ENCODE assay signal across 2 cellular contexts in the genomic region with DNA sequence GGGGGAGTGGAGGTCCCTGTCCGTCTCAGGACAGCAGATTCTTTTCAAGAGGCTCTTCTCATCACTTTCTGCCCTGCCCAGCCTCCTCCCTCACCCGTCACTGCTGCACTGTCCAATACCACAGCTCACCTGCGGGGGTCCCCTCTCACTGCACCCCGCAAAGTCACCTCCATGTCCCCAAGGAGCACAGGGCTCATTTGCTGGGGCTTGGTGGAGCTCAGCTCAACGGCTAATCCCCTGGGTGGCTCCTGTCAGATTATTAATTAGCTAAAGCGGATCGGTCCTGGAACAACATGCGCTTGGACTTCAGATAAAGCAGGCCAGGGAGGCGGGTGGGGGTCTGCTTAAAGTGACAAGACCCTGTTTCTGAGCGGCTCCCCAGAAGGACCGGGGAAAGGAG.
A peak's percentile ranks its signal among the peaks of the same experiment; 100 is the strongest.
TF ChIP-seq lines count a peak whose summit lies in the region.

No MANE protein-coding gene starts in this region.

TF ChIP-seq in HEK293, 187 proteins besides CTCF, POLR2A, EP300 and RAD21:
- TF ChIP-seq GLIS2 (tag by site-specific recombination; IDR thresholded peaks at IDR 0.05) (peak; percentile 30; the same call in 1 of the 2 replicates), ZNF112 (tag by site-specific recombination; IDR thresholded peaks at IDR 0.05) (no peak), ZNF24 (tag by site-specific recombination; IDR thresholded peaks at IDR 0.05) (no peak), ZNF768 (tag by site-specific recombination; IDR thresholded peaks at IDR 0.05) (no peak), ZNF114 (tag by site-specific recombination; IDR thresholded peaks at IDR 0.05) (no peak), GLI4 (tag by site-specific recombination; IDR thresholded peaks at IDR 0.05) (no peak), ZNF341 (tag by site-specific recombination; IDR thresholded peaks at IDR 0.05; ENCODE audit: low read depth) (peak; percentile 47; the same call in 1 of the 2 replicates)
- TF ChIP-seq, protein P1, sequence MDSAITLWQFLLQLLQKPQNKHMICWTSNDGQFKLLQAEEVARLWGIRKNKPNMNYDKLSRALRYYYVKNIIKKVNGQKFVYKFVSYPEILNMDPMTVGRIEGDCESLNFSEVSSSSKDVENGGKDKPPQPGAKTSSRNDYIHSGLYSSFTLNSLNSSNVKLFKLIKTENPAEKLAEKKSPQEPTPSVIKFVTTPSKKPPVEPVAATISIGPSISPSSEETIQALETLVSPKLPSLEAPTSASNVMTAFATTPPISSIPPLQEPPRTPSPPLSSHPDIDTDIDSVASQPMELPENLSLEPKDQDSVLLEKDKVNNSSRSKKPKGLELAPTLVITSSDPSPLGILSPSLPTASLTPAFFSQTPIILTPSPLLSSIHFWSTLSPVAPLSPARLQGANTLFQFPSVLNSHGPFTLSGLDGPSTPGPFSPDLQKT (IDR thresholded peaks at IDR 0.05; ENCODE audit: borderline replicate concordance, low read depth, low read length) = no peak
- TF ChIP-seq, protein P2, sequence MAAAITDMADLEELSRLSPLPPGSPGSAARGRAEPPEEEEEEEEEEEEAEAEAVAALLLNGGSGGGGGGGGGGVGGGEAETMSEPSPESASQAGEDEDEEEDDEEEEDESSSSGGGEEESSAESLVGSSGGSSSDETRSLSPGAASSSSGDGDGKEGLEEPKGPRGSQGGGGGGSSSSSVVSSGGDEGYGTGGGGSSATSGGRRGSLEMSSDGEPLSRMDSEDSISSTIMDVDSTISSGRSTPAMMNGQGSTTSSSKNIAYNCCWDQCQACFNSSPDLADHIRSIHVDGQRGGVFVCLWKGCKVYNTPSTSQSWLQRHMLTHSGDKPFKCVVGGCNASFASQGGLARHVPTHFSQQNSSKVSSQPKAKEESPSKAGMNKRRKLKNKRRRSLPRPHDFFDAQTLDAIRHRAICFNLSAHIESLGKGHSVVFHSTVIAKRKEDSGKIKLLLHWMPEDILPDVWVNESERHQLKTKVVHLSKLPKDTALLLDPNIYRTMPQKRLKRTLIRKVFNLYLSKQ (tag by site-specific recombination; IDR thresholded peaks at IDR 0.05; ENCODE audit: borderline replicate concordance) = no peak

TF ChIP-seq in H1, 55 proteins besides CTCF, POLR2A, EP300 and RAD21:
- TF ChIP-seq BACH1 (IDR thresholded peaks at IDR 0.05; ENCODE audit: low read length) = no peak
- TF ChIP-seq SAP30 (IDR thresholded peaks at IDR 0.05; ENCODE audit: insufficient read depth, insufficient replicate concordance, low read length) = no peak
- no peak for TF ChIP-seq CTBP2 (IDR thresholded peaks at IDR 0.05; ENCODE audit: borderline replicate concordance, insufficient read depth, insufficient read length, low read length)
- no peak for TF ChIP-seq RFX5 (IDR thresholded peaks at IDR 0.05; ENCODE audit: borderline replicate concordance, low read depth, low read length)
- TF ChIP-seq SP1 (IDR thresholded peaks at IDR 0.05; ENCODE audit: low read depth, low read length) = no peak
- no peak for TF ChIP-seq RNF2 (IDR thresholded peaks at IDR 0.05; ENCODE audit: borderline replicate concordance, low read depth, low read length, missing control alignments, poor library complexity, severe bottlenecking)
- no peak for TF ChIP-seq GABPA (IDR thresholded peaks at IDR 0.05; ENCODE audit: borderline replicate concordance, insufficient read depth, low read length)
- no peak for TF ChIP-seq ASH2L (IDR thresholded peaks at IDR 0.05; ENCODE audit: low read length)
- TF ChIP-seq, protein P3, sequence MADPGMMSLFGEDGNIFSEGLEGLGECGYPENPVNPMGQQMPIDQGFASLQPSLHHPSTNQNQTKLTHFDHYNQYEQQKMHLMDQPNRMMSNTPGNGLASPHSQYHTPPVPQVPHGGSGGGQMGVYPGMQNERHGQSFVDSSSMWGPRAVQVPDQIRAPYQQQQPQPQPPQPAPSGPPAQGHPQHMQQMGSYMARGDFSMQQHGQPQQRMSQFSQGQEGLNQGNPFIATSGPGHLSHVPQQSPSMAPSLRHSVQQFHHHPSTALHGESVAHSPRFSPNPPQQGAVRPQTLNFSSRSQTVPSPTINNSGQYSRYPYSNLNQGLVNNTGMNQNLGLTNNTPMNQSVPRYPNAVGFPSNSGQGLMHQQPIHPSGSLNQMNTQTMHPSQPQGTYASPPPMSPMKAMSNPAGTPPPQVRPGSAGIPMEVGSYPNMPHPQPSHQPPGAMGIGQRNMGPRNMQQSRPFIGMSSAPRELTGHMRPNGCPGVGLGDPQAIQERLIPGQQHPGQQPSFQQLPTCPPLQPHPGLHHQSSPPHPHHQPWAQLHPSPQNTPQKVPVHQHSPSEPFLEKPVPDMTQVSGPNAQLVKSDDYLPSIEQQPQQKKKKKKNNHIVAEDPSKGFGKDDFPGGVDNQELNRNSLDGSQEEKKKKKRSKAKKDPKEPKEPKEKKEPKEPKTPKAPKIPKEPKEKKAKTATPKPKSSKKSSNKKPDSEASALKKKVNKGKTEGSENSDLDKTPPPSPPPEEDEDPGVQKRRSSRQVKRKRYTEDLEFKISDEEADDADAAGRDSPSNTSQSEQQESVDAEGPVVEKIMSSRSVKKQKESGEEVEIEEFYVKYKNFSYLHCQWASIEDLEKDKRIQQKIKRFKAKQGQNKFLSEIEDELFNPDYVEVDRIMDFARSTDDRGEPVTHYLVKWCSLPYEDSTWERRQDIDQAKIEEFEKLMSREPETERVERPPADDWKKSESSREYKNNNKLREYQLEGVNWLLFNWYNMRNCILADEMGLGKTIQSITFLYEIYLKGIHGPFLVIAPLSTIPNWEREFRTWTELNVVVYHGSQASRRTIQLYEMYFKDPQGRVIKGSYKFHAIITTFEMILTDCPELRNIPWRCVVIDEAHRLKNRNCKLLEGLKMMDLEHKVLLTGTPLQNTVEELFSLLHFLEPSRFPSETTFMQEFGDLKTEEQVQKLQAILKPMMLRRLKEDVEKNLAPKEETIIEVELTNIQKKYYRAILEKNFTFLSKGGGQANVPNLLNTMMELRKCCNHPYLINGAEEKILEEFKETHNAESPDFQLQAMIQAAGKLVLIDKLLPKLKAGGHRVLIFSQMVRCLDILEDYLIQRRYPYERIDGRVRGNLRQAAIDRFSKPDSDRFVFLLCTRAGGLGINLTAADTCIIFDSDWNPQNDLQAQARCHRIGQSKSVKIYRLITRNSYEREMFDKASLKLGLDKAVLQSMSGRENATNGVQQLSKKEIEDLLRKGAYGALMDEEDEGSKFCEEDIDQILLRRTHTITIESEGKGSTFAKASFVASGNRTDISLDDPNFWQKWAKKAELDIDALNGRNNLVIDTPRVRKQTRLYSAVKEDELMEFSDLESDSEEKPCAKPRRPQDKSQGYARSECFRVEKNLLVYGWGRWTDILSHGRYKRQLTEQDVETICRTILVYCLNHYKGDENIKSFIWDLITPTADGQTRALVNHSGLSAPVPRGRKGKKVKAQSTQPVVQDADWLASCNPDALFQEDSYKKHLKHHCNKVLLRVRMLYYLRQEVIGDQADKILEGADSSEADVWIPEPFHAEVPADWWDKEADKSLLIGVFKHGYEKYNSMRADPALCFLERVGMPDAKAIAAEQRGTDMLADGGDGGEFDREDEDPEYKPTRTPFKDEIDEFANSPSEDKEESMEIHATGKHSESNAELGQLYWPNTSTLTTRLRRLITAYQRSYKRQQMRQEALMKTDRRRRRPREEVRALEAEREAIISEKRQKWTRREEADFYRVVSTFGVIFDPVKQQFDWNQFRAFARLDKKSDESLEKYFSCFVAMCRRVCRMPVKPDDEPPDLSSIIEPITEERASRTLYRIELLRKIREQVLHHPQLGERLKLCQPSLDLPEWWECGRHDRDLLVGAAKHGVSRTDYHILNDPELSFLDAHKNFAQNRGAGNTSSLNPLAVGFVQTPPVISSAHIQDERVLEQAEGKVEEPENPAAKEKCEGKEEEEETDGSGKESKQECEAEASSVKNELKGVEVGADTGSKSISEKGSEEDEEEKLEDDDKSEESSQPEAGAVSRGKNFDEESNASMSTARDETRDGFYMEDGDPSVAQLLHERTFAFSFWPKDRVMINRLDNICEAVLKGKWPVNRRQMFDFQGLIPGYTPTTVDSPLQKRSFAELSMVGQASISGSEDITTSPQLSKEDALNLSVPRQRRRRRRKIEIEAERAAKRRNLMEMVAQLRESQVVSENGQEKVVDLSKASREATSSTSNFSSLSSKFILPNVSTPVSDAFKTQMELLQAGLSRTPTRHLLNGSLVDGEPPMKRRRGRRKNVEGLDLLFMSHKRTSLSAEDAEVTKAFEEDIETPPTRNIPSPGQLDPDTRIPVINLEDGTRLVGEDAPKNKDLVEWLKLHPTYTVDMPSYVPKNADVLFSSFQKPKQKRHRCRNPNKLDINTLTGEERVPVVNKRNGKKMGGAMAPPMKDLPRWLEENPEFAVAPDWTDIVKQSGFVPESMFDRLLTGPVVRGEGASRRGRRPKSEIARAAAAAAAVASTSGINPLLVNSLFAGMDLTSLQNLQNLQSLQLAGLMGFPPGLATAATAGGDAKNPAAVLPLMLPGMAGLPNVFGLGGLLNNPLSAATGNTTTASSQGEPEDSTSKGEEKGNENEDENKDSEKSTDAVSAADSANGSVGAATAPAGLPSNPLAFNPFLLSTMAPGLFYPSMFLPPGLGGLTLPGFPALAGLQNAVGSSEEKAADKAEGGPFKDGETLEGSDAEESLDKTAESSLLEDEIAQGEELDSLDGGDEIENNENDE (IDR thresholded peaks at IDR 0.05; ENCODE audit: insufficient replicate concordance, low read length) = no peak
- no peak for TF ChIP-seq TAF7 (optimal IDR thresholded peaks at IDR 0.05; ENCODE audit: borderline replicate concordance, low read depth, low read length)
- TF ChIP-seq JUN (IDR thresholded peaks at IDR 0.05; ENCODE audit: low read depth, low read length) = no peak
- TF ChIP-seq YY1 (IDR thresholded peaks at IDR 0.05; ENCODE audit: low read depth, low read length) = no peak
- no peak for TF ChIP-seq NRF1 (IDR thresholded peaks at IDR 0.05; ENCODE audit: low read depth, low read length)
- no peak for TF ChIP-seq NANOG (IDR thresholded peaks at IDR 0.05; ENCODE audit: insufficient read depth, low read depth, low read length, poor library complexity, severe bottlenecking)
- TF ChIP-seq SP2 (IDR thresholded peaks at IDR 0.05; ENCODE audit: low read length) = no peak
TF ChIP-seq in H1: peak in this region for 0.
